In the genomic region with DNA sequence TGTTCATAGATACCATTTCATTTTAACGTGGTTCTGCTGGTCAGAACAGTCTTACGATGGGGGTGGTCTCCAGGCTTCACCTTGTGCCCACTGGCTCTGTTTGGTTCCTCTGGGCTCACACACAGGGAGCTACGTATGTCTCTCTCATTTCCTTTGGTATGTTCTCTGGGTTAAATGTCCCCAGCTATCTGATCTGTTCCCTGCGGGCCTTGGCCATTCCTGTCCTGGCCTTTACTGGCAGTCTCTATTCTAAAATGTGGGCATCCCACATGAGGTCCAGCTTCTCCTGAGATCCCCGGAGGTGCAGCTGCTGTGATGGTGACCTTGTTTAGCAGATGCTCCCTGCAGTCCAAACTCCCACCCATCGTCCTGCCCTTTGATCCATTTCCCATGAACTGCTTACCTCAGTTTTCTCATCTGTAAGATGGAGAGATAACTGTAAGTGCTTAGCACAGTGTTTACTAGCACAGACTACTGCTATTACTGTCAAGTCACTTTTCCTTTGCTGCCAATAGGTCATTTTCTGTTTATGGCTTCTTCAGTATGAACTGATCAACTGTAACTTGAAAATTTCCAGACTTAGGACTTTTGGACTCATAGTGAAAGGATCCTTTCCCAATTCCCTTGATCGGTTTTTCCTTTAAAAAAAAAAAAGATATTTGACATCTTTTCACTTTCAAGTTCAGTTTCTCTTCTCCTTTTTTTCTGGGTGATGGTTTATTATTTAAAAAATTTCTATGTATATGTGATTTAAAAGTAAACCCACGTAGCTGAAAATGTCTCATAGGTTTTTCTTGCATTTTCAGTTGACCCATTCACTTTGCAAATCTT, we compare ENCODE assay signal across 2 cellular contexts.
TF ChIP-seq lines count a peak whose summit lies in the region.

No MANE protein-coding gene starts in this region.

TF ChIP-seq in GM12891, 5 proteins besides CTCF, POLR2A, EP300 and RAD21:
- TF ChIP-seq PAX5 (IDR thresholded peaks at IDR 0.05; ENCODE audit: insufficient read depth, low read length, severe bottlenecking) (no peak), SPI1 (IDR thresholded peaks at IDR 0.05; ENCODE audit: low read depth, low read length) (peak; percentile 53; the same call in 1 of the 2 replicates)

TF ChIP-seq in K562, 482 proteins besides CTCF, POLR2A, EP300 and RAD21 (continued from another document):
- TF ChIP-seq RCOR1 (IDR thresholded peaks at IDR 0.05; ENCODE audit: borderline replicate concordance in 1 of 2, low read depth in 2 of 2, low read length in 2 of 2) (peak in 1 of 2 experiments; percentile 33; a peak in 1 of 4 replicates), FOS (IDR thresholded peaks at IDR 0.05; ENCODE audit: extremely low read depth, insufficient read length) (no peak), KDM1A (IDR thresholded peaks at IDR 0.05) (peak in 1 of 2 experiments; percentile 69; a peak in 2 of 4 replicates), RBM25 (IDR thresholded peaks at IDR 0.05; ENCODE audit: low read depth, low read length, severe bottlenecking) (peak; percentile 34), LEF1 (IDR thresholded peaks at IDR 0.05) (no peak)
